In genomic region chr18:36638224-36638623, GRCh38 we compare ENCODE assay signal across 9 cellular contexts.
A peak's percentile ranks its signal among the peaks of the same experiment; 100 is the strongest.
DNase-seq lines count a peak whose midpoint lies in the region; ATAC-seq and TF ChIP-seq lines count a peak whose summit lies in the region.
"Had no signal": no experiment of that assay in that cellular context is flagged by ENCODE, and none has a peak within 500 bp of the region (broad histone marks: within the 10 kb centered on the region; RNA-seq: fewer than 3 reads in every experiment).

No MANE protein-coding gene starts in this region.

- ATAC-seq in GM18508 (IDR thresholded peaks at IDR 0.05; ENCODE audit: insufficient read depth, unreplicated experiment) (peak; percentile 90), HG02943 (IDR thresholded peaks at IDR 0.05; ENCODE audit: low read depth, unreplicated experiment) (peak; percentile 86), HG03575 (IDR thresholded peaks at IDR 0.05; ENCODE audit: extremely low read depth, insufficient number of reproducible peaks, low FRiP score, unreplicated experiment) (peak; percentile 83)

- TF ChIP-seq CTCF in GM20000 (IDR thresholded peaks at IDR 0.05; ENCODE audit: extremely low read depth, missing control alignments): no peak

- DNase-seq in GM20000 (ENCODE audit: low spot score): peak; percentile 72
- no peak for DNase-seq in HCEC 1CT
- DNase-seq in activated effector memory CD4-positive, alpha-beta T cell treated with anti-CD3 and anti-CD28 coated beads, Interleukin-2, amount 50 U/mL, for 16 hours: no peak
- DNase-seq in NCI-H187 treated with DMSO at 0.1 percent for 48 hours (lab: John Stamatoyannopoulos, UW): no peak
- DNase-seq in stimulated activated CD4-positive, alpha-beta T cell treated with anti-CD3 and anti-CD28 coated beads, Interleukin-4, amount 100 ng/mL, for 1 hour: no peak
- DNase-seq: cerebellar nuclear complex had no signal
